In the genomic region with DNA sequence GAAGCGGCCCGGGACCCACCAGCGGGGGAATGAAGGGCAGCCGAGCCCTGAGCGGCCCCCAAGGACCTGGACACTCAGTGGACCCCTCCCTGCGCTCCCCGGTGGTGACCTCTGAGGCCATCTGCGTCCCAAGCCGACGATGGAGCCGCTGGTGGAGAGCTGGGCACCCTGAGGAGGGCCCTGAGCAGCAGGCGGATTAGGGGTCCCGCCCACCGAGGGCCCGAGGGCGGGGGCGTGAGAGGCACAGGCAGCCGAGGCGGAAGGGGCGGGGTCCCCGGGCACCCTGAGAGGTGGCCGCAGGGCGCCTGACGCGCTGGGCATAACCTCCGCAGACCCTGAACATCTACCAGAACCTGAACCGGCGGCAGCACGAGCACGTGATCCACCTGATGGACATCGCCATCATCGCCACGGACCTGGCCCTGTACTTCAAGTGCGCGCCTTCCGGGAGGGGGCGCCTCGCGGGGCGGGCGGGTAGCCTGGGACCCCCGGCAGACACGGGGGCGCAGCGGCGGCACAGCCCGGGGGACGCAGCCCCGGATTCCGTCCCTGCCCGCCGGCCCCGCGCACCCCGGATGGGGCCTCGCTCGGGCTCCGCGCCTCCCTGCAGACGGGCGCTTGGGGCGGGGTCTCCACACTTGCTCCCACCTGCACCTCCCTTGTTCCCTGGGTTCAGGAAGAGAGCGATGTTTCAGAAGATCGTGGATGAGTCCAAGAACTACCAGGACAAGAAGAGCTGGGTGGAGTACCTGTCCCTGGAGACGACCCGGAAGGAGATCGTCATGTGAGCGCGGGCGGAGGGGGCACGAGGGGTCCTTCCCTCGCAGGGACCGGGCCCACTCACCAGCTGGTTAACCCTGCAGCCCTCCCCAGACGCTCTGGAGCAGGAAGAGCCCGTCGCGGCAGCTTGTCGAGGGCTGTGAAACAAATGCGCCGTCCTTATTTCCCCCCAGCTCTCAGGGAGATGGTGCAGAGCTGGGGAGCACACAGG, we compare ENCODE assay signal across 6 cellular contexts. TPM values are rescaled to one million over a fixed set of nuclear protein-coding genes. Genes with fewer than 3 reads are reported as not detected.
A peak's percentile ranks its signal among the peaks of the same experiment; 100 is the strongest.
DNase-seq lines count a peak whose midpoint lies in the region; ATAC-seq and TF ChIP-seq lines count a peak whose summit lies in the region.

No MANE protein-coding gene starts in this region.

- no peak for TF ChIP-seq EP300 in gastroesophageal sphincter (IDR thresholded peaks at IDR 0.05)

- H3K27me3 ChIP-seq in gastroesophageal sphincter: peaks cover 48% of the 10 kb centered on the region

- no peak for TF ChIP-seq CTCF in gastroesophageal sphincter (IDR thresholded peaks at IDR 0.05)

- peak; percentile 45 for DNase-seq in CD1c-positive myeloid dendritic cell (ENCODE audit: extremely low spot score)
- peak; percentile 57 to 69 for DNase-seq in activated CD4-positive, alpha-beta T cell treated with anti-CD3 and anti-CD28 coated beads for 24 hours (ENCODE audit: low read depth in 2 of 2)
- peak; percentile 38 to 75 (median 60) for DNase-seq in stimulated activated CD4-positive, alpha-beta T cell treated with anti-CD3 and anti-CD28 coated beads, Interleukin-1b, Interleukin-23, amount 100 ng/mL, for 24 hours (ENCODE audit: low read depth in 4 of 4, low spot score in 1 of 4)
- no peak for DNase-seq in MV-4-11 (lab: John Stamatoyannopoulos, UW)

- no peak for TF ChIP-seq POLR2A in gastroesophageal sphincter (IDR thresholded peaks at IDR 0.05)

- H3K4me3 ChIP-seq in gastroesophageal sphincter: peak overlapping the region; percentile 28 to 68

- H3K9me3 ChIP-seq in gastroesophageal sphincter: no peaks in the 10 kb centered on the region

- H3K27ac ChIP-seq in gastroesophageal sphincter: peak overlapping the region in 2 of 4 donors; percentile 57 to 72

- no peaks in the 10 kb centered on the region for H3K36me3 ChIP-seq in gastroesophageal sphincter

- peaks cover 0 to 18% (median 8%) of the 10 kb centered on the region in 3 donors for H3K4me1 ChIP-seq in gastroesophageal sphincter

- peak; percentile 61 for ATAC-seq in HG02798 (IDR thresholded peaks at IDR 0.05; ENCODE audit: poor library complexity, unreplicated experiment)
- ATAC-seq in gastroesophageal sphincter: peak; percentile 40

- WGBS in gastroesophageal sphincter (ENCODE audit: low coverage in 1 of 2), 2 donors: 4 to 17% methylated on average over 4 to 6 of the region's 80 CpGs

RNA-seq across cellular contexts. Expression of gene ATP5ME, which starts 10.3 kb away (rescaled TPM):
- 100 to 1,000 TPM in 3 of 4 donors, 10 to 100 TPM in 1; 56.9 to 116 (median 106) TPM for total RNA-seq in gastroesophageal sphincter

RNA-seq across cellular contexts. Expression of gene MYL5, which starts 10.6 kb away (rescaled TPM):
- 10 to 100 TPM in 1 of 4 donors, 1 to 10 TPM in 3; 1.5 to 12.6 (median 3.8) TPM for total RNA-seq in gastroesophageal sphincter

RNA-seq across cellular contexts. Expression of gene SLC49A3, which starts 25.2 kb away (rescaled TPM):
- 1 to 10 TPM; 5.2 to 8.7 (median 7.8) TPM for total RNA-seq in gastroesophageal sphincter

RNA-seq across cellular contexts. Expression of gene PDE6B, which starts 38.4 kb away (rescaled TPM):
- 1 to 10 TPM in 3 of 4 donors, under 1 TPM in 1; 0.81 to 5.5 (median 1.8) TPM for total RNA-seq in gastroesophageal sphincter

RNA-seq across cellular contexts. Expression of gene PCGF3, which starts 41.9 kb away (rescaled TPM):
- 10 to 100 TPM; 24.4 to 46.5 (median 40.7) TPM for total RNA-seq in gastroesophageal sphincter
